Comparison of ENCODE assay signal across 1 cellular context in genomic region chr10:88392222-88392621, GRCh38.
TF ChIP-seq lines count a peak whose summit lies in the region.

No MANE protein-coding gene starts in this region.

TF ChIP-seq in GM12878, 131 proteins besides CTCF, POLR2A, EP300 and RAD21 (continued from another document):
- TF ChIP-seq CUX1 (IDR thresholded peaks at IDR 0.05; ENCODE audit: insufficient replicate concordance, low read depth, low read length): no peak
- TF ChIP-seq DPF2 (IDR thresholded peaks at IDR 0.05): peak; percentile 85
- TF ChIP-seq USF1 (IDR thresholded peaks at IDR 0.05; ENCODE audit: borderline replicate concordance, extremely low read length, insufficient read depth, low read depth, low read length): no peak
- TF ChIP-seq RBBP5 (conservative IDR thresholded peaks at IDR 0.05): no peak
- no peak for TF ChIP-seq ZBTB11 (CRISPR knock-in tag; IDR thresholded peaks at IDR 0.05)
- no peak for TF ChIP-seq NR2F1 (conservative IDR thresholded peaks at IDR 0.05)
- peak; percentile 86 for TF ChIP-seq ATF2 (IDR thresholded peaks at IDR 0.05; ENCODE audit: low read length)
- TF ChIP-seq NFXL1 (IDR thresholded peaks at IDR 0.05; ENCODE audit: borderline replicate concordance): no peak
- no peak for TF ChIP-seq NRF1 (conservative IDR thresholded peaks at IDR 0.05; ENCODE audit: low read depth, low read length)
- no peak for TF ChIP-seq ATF7 (IDR thresholded peaks at IDR 0.05; ENCODE audit: low read depth)
- TF ChIP-seq SREBF2 (IDR thresholded peaks at IDR 0.05; ENCODE audit: low read length): no peak
- no peak for TF ChIP-seq CHD4 (IDR thresholded peaks at IDR 0.05)
- TF ChIP-seq CBX3 (IDR thresholded peaks at IDR 0.05; ENCODE audit: borderline replicate concordance, low read depth): no peak
- TF ChIP-seq BCLAF1 (IDR thresholded peaks at IDR 0.05): no peak
- TF ChIP-seq BCL11A (IDR thresholded peaks at IDR 0.05; ENCODE audit: low read depth, low read length): peak; percentile 50; the same call in 1 of the 2 replicates
- 0 out of 2 replicates have a peak, but pooled peaks have one; percentile 40 for TF ChIP-seq TCF12 (IDR thresholded peaks at IDR 0.05; ENCODE audit: low read depth, low read length)
- no peak for TF ChIP-seq SMARCA5 (IDR thresholded peaks at IDR 0.05)
- 0 out of 2 replicates have a peak, but pooled peaks have one; percentile 15 for TF ChIP-seq JUNB (IDR thresholded peaks at IDR 0.05)
- no peak for TF ChIP-seq BMI1 (IDR thresholded peaks at IDR 0.05; ENCODE audit: borderline replicate concordance)
- TF ChIP-seq YBX1 (IDR thresholded peaks at IDR 0.05): no peak
- TF ChIP-seq IKZF2 (IDR thresholded peaks at IDR 0.05): peak; percentile 70 to 71; a peak in 3 of 4 replicates
- TF ChIP-seq CBFB (IDR thresholded peaks at IDR 0.05; ENCODE audit: low read depth): no peak
- peak; percentile 64; the same call in 1 of the 2 replicates for TF ChIP-seq ZBED1 (IDR thresholded peaks at IDR 0.05; ENCODE audit: borderline replicate concordance)
- no peak for TF ChIP-seq ZNF384 (IDR thresholded peaks at IDR 0.05; ENCODE audit: borderline replicate concordance, low read depth, low read length)
- no peak for TF ChIP-seq FOXK2 (IDR thresholded peaks at IDR 0.05)
- TF ChIP-seq HCFC1 (IDR thresholded peaks at IDR 0.05; ENCODE audit: low read length): no peak
- no peak for TF ChIP-seq ATF3 (IDR thresholded peaks at IDR 0.05; ENCODE audit: borderline replicate concordance, extremely low read depth, low read depth, low read length)
- TF ChIP-seq USF2 (IDR thresholded peaks at IDR 0.05; ENCODE audit: borderline replicate concordance, low read depth, low read length): no peak
- TF ChIP-seq NKRF (conservative IDR thresholded peaks at IDR 0.05): no peak
- peak; percentile 26 for TF ChIP-seq MEF2B (IDR thresholded peaks at IDR 0.05; ENCODE audit: partially characterized antibody, poor library complexity, severe bottlenecking)
- TF ChIP-seq TBL1XR1 (IDR thresholded peaks at IDR 0.05; ENCODE audit: low read depth, low read length): no peak
- peak; percentile 46; the same call in 1 of the 3 replicates for TF ChIP-seq POU2F2 (IDR thresholded peaks at IDR 0.05; ENCODE audit: borderline replicate concordance, low read depth, low read length)
- no peak for TF ChIP-seq ZNF274 (IDR thresholded peaks at IDR 0.05; ENCODE audit: insufficient read depth, insufficient read length)
- TF ChIP-seq CEBPZ (IDR thresholded peaks at IDR 0.05; ENCODE audit: low read depth, low read length): no peak
